10 cellular contexts compared by ENCODE assay signal in the genomic region with DNA sequence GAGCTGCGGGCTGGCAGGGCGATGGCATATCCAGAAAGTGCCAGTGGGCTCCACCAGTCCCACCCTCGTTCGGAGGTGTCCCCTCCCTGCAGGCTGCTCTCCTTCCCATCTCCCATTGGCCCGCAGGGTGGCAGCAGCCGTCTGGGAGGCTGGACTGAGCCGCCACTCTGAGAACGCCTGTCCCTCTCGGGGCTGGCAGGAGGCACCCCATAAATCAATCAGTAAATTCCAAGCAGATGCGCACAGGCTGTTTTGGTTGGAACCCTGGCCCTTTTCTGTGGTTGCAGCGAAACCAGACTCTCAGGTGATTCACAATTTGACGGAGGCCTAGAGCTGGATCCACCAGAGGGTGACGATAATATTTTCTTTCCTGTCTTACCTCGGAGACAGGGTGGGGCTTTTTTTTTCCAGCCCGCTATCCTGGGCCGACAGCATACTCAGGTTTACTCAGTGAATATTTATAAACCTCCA.
DNase-seq lines count a peak whose midpoint lies in the region; ATAC-seq and TF ChIP-seq lines count a peak whose summit lies in the region.
"Had no signal": no experiment of that assay in that cellular context is flagged by ENCODE, and none has a peak within 500 bp of the region (broad histone marks: within the 10 kb centered on the region; RNA-seq: fewer than 3 reads in every experiment).

No MANE protein-coding gene starts in this region.

- no peaks in the 10 kb centered on the region for H3K79me2 ChIP-seq in GM23338 (replicated peaks; ENCODE audit: insufficient read depth)

- no peak overlapping the region for H3K4me2 ChIP-seq in GM23338

- H3K4me1 Mint-ChIP-seq in GM23338, result peaks cover 16% of the 10 kb centered on the region; the same call in 2 of the 3 replicates

- no peak overlapping the region for H3K4me3 ChIP-seq in GM23338

- no peaks in the 10 kb centered on the region for H3K9me3 Mint-ChIP-seq in GM23338

- peak; percentile 22 for DNase-seq in GM23338 (ENCODE audit: low spot score)
- DNase-seq in NCI-H446 (lab: John Stamatoyannopoulos, UW), result peak; percentile 17 to 71
- peak; percentile 10 for DNase-seq in dermis blood vessel endothelial cell
- peak; percentile 45 for DNase-seq in sciatic nerve (ENCODE audit: low spot score)
- DNase-seq in NCI-H82 (lab: John Stamatoyannopoulos, UW), result no peak
- DNase-seq in iPS-NIHi11 (ENCODE audit: low spot score), result no peak
- no peak for DNase-seq in left colon
- DNase-seq: GDM1 had no signal

- H3K27ac ChIP-seq in GM23338 (ENCODE audit: low read depth), result no peak overlapping the region

- H3K4me3 Mint-ChIP-seq in GM23338, result no peak overlapping the region

- H2AFZ ChIP-seq in GM23338, result no peak overlapping the region

- H3K9me2 ChIP-seq in GM23338 (ENCODE audit: insufficient read depth), result no peaks in the 10 kb centered on the region

- H3K36me3 ChIP-seq in GM23338 (ENCODE audit: insufficient read depth), result no peaks in the 10 kb centered on the region

- H3K27me3 Mint-ChIP-seq in GM23338 (ENCODE audit: insufficient read depth, low read depth, poor library complexity), result peaks cover 16% of the 10 kb centered on the region

- no peak overlapping the region for H3K27ac Mint-ChIP-seq in GM23338

- no peaks in the 10 kb centered on the region for H3F3A ChIP-seq in GM23338 (replicated peaks; ENCODE audit: low read depth)

- H3K4me1 ChIP-seq in GM23338 (ENCODE audit: insufficient read depth), result peaks cover 4% of the 10 kb centered on the region; the same call in 1 of the 2 replicates

- ATAC-seq in GM23338, result peak; percentile 51
- no peak for ATAC-seq in sciatic nerve
- ATAC-seq in HG02970 (IDR thresholded peaks at IDR 0.05; ENCODE audit: low FRiP score, unreplicated experiment), result no peak
- no peak for ATAC-seq in left colon
- ATAC-seq: left lobe of liver had no signal

- peak in 1 of 2 experiments; percentile 57; a peak in 2 of 4 replicates for TF ChIP-seq CTCF in GM23338 (conservative IDR thresholded peaks at IDR 0.05; ENCODE audit: low read depth in 2 of 2)

- intact Hi-C loops in sciatic nerve (cut with DNase I), result no loop called here
- intact Hi-C loops in left colon (cut with DNase I, micrococcal nuclease), result no loop called here

- H4K20me1 ChIP-seq in GM23338 (replicated peaks; ENCODE audit: insufficient read depth), result no peaks in the 10 kb centered on the region

- H3K27me3 ChIP-seq in GM23338 (ENCODE audit: insufficient read depth), result no peaks in the 10 kb centered on the region

- H3K36me3 Mint-ChIP-seq in GM23338 (ENCODE audit: low read depth), result no peaks in the 10 kb centered on the region; the same call in 2 of the 3 replicates

TF ChIP-seq in GM23338, 12 proteins besides CTCF, POLR2A, EP300 and RAD21:
- no peak for TF ChIP-seq ZNF331 (CRISPR knock-in tag; IDR thresholded peaks at IDR 0.05; ENCODE audit: low read depth)
- no peak for TF ChIP-seq STAT1 (IDR thresholded peaks at IDR 0.05; ENCODE audit: unreplicated experiment)
- no peak for TF ChIP-seq REST (IDR thresholded peaks at IDR 0.05; ENCODE audit: unreplicated experiment)
- TF ChIP-seq ZNF114 (CRISPR knock-in tag; IDR thresholded peaks at IDR 0.05), result no peak
- no peak for TF ChIP-seq EZH2phosphoT487 (IDR thresholded peaks at IDR 0.05; ENCODE audit: unreplicated experiment)
- no peak for TF ChIP-seq NANOG (IDR thresholded peaks at IDR 0.05; ENCODE audit: borderline replicate concordance)
- TF ChIP-seq JUNB (IDR thresholded peaks at IDR 0.05; ENCODE audit: unreplicated experiment), result no peak
- TF ChIP-seq POLR2AphosphoS5 (IDR thresholded peaks at IDR 0.05; ENCODE audit: low read depth), result no peak
- no peak for TF ChIP-seq CREB1 (CRISPR knock-in tag; IDR thresholded peaks at IDR 0.05; ENCODE audit: low read depth)

Comparison
In these comparisons a context has a peak if more than half of its experiments do, and no peak if none do; other contexts are left out.
1. DNase-seq: peak in GM23338 (single experiment), NCI-H446 (2 of 2), dermis blood vessel endothelial cell (single experiment) and sciatic nerve (single experiment); none in NCI-H82 (single experiment), iPS-NIHi11 (single experiment) and left colon (0 of 2).